8 cellular contexts compared by ENCODE assay signal in the genomic region with DNA sequence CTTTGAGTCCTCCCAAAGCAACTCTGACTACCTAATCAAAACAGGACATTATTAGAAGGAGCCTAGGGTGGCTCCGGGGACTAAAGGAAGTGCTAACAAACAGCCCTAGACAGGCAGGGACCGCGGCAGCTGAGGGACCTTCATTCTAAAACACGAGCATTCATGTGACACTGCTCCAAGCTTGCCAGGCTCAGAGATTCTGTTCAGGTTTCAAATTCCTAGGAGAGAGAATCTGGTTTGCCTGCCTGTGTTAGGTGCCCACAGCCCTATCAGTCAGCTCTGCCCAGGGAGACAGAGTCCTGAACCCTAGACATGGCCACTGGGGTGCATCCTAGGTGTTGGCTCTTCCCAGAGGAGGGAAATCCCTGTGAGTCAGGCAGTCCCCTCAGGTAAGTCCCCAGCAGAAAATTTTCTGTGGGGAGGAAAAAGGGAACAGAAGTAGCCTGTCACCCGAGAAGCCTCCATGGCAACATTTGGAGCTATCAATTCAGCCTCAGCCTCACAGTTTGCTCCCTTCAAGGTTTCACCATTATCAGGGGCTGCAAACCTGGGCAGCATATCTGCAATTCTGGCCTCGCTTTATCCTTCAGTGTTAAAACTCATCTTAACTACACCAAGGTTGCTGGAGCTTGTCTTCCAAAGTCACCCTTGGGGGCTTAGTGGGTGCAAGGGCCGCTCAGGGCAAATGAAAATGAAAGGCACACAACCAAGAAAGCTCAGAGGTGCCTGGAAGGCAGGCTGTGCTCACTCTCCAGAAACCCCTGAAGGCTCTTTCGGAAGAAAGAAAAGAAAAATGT. TPM values are rescaled to one million over a fixed set of nuclear protein-coding genes. Genes with fewer than 3 reads are reported as not detected.
DNase-seq lines count a peak whose midpoint lies in the region; ATAC-seq and TF ChIP-seq lines count a peak whose summit lies in the region.

No MANE protein-coding gene starts in this region.

- intact Hi-C loops in activated CD4-positive, alpha-beta memory T cell treated with anti-CD3 and anti-CD28 coated beads for 36 hours (cut with micrococcal nuclease), result no loop called here

- no peaks in the 10 kb centered on the region for H3K9me3 Mint-ChIP-seq in activated CD4-positive, alpha-beta memory T cell treated with anti-CD3 and anti-CD28 coated beads for 36 hours

- no peaks in the 10 kb centered on the region for H3K27me3 Mint-ChIP-seq in activated CD4-positive, alpha-beta memory T cell treated with anti-CD3 and anti-CD28 coated beads for 36 hours

- H4K20me1 ChIP-seq in OCI-LY3 (ENCODE audit: insufficient read depth, low read length), result no peaks in the 10 kb centered on the region

- no peaks in the 10 kb centered on the region for H3K9me3 ChIP-seq in OCI-LY3 (ENCODE audit: insufficient read depth, low read length)

- CTCF ChIA-PET in activated CD4-positive, alpha-beta memory T cell treated with anti-CD3 and anti-CD28 coated beads for 36 hours (lab: Charles Lee), result no interaction called here
- CTCF ChIA-PET in RWPE1 (lab: Yijun Ruan, JAX), result interaction anchor here (0.5 kb wide), 2 partner anchors 12 to 1520 kb away, joined by 3 read pairs; no protein-coding TSS in a partner anchor

- peak overlapping the region; percentile 24 for H3K4me2 ChIP-seq in OCI-LY3 (ENCODE audit: low read length)

- H3K4me3 ChIP-seq in OCI-LY3 (ENCODE audit: low read length), result no peak overlapping the region

- POLR2A ChIA-PET in activated CD4-positive, alpha-beta memory T cell treated with anti-CD3 and anti-CD28 coated beads for 36 hours (lab: Charles Lee), result interaction anchor here (0.6 to 1.3 kb wide), 6 partner anchors 8 to 22 kb away, joined by 3 to 4 read pairs (median 3); no protein-coding TSS in a partner anchor
- POLR2A ChIA-PET in RWPE1 (lab: Yijun Ruan, JAX; ENCODE audit: low non-redundant PET), result no interaction called here

- peaks cover 19% of the 10 kb centered on the region for H3K4me1 Mint-ChIP-seq in activated CD4-positive, alpha-beta memory T cell treated with anti-CD3 and anti-CD28 coated beads for 36 hours (ENCODE audit: low read depth)

- H3K4me3 Mint-ChIP-seq in activated CD4-positive, alpha-beta memory T cell treated with anti-CD3 and anti-CD28 coated beads for 36 hours, result no peak overlapping the region

- no peak overlapping the region for H3K27ac Mint-ChIP-seq in activated CD4-positive, alpha-beta memory T cell treated with anti-CD3 and anti-CD28 coated beads for 36 hours

- H3K27me3 ChIP-seq in OCI-LY3 (ENCODE audit: low read depth, low read length), result no peaks in the 10 kb centered on the region

- no peak overlapping the region for H3K9ac ChIP-seq in OCI-LY3 (ENCODE audit: low read length)

- peak; percentile 48 for ATAC-seq in GM21515 (IDR thresholded peaks at IDR 0.05; ENCODE audit: unreplicated experiment)

- H3K36me3 ChIP-seq in OCI-LY3 (replicated peaks; ENCODE audit: low read depth, low read length), result no peaks in the 10 kb centered on the region

- H2AFZ ChIP-seq in OCI-LY3 (ENCODE audit: low read depth, low read length), result no peak overlapping the region

- TF ChIP-seq CTCF in GM10266 (IDR thresholded peaks at IDR 0.05; ENCODE audit: control insufficient read depth, insufficient read depth, low read depth, missing control alignments), result peak; percentile 22
- no peak for TF ChIP-seq CTCF in OCI-LY3 (IDR thresholded peaks at IDR 0.05; ENCODE audit: low read depth, low read length)
- TF ChIP-seq CTCF in RWPE1 (conservative IDR thresholded peaks at IDR 0.05; ENCODE audit: low read depth), result no peak

- no peak for DNase-seq in GM10266 (ENCODE audit: extremely low spot score)
- peak; percentile 28 for DNase-seq in midbrain (lab: John Stamatoyannopoulos, UW)
- DNase-seq in activated CD4-positive, alpha-beta memory T cell treated with anti-CD3 and anti-CD28 coated beads for 36 hours, result no peak
- DNase-seq in SIG-M5 (lab: John Stamatoyannopoulos, UW), result no peak
- DNase-seq in RWPE1 (ENCODE audit: low spot score), result no peak
- no peak for DNase-seq in SKM-1 treated with dmso at 0.1 percent for 144 hours (lab: John Stamatoyannopoulos, UW; ENCODE audit: unreplicated experiment)

- no peaks in the 10 kb centered on the region for H3K36me3 Mint-ChIP-seq in activated CD4-positive, alpha-beta memory T cell treated with anti-CD3 and anti-CD28 coated beads for 36 hours

- no peaks in the 10 kb centered on the region for H3K79me2 ChIP-seq in OCI-LY3 (ENCODE audit: low read length)

- H3K4me1 ChIP-seq in OCI-LY3 (ENCODE audit: low read length), result peaks cover 27% of the 10 kb centered on the region

- no peak overlapping the region for H3K27ac ChIP-seq in OCI-LY3 (ENCODE audit: low read length)
- no peak overlapping the region for H3K27ac ChIP-seq in RWPE1

RNA-seq across cellular contexts. Expression of a gene that starts 28.6 kb away (rescaled TPM):
- 100 to 1,000 TPM; 444 to 449 TPM for total RNA-seq in activated CD4-positive, alpha-beta memory T cell treated with anti-CD3 and anti-CD28 coated beads for 36 hours
